ENCODE assay signal across 12 cellular contexts in genomic region chr2:138071720-138072719, GRCh38.
DNase-seq lines count a peak whose midpoint lies in the region; ATAC-seq and TF ChIP-seq lines count a peak whose summit lies in the region.
"Had no signal": no experiment of that assay in that cellular context is flagged by ENCODE, and none has a peak within 500 bp of the region (broad histone marks: within the 10 kb centered on the region; RNA-seq: fewer than 3 reads in every experiment).

No MANE protein-coding gene starts in this region.

- H2AFZ ChIP-seq in mammary epithelial cell (ENCODE audit: low read depth, low read length), result peak overlapping the region; percentile 15

- ATAC-seq in mucosa of descending colon, result no peak
- no peak for ATAC-seq in GM19324 (IDR thresholded peaks at IDR 0.05; ENCODE audit: low FRiP score, unreplicated experiment)
- no peak for ATAC-seq in HG02678 (IDR thresholded peaks at IDR 0.05; ENCODE audit: unreplicated experiment)
- ATAC-seq in gastroesophageal sphincter, result no peak
- ATAC-seq: left lobe of liver had no signal

- H3K27ac ChIP-seq in mammary epithelial cell (ENCODE audit: insufficient read depth, low read depth, low read length) (peak overlapping the region; percentile 89), gastroesophageal sphincter (no peak overlapping the region)
- H3K27ac ChIP-seq: Peyer's patch, tibial nerve had no signal

- intact Hi-C loops in mammary epithelial cell (cut with micrococcal nuclease), result no loop called here
- intact Hi-C loops in mucosa of descending colon (cut with DNase I, micrococcal nuclease), result no loop called here

- H3K4me3 ChIP-seq in mammary epithelial cell (replicated peaks in 1 of 3; ENCODE audit: insufficient read depth in 1 of 3, low read depth in 2 of 3, low read length in 3 of 3) (peak overlapping the region in 1 of 3 experiments; percentile 4), retinal pigment epithelial cell (ENCODE audit: low read length) (no peak overlapping the region), mucosa of descending colon (no peak overlapping the region), gastroesophageal sphincter (no peak overlapping the region)
- H3K4me3 ChIP-seq: Peyer's patch, tibial nerve had no signal

- TF ChIP-seq CTCF in mammary epithelial cell (conservative IDR thresholded peaks at IDR 0.05 in 1 of 2, IDR thresholded peaks at IDR 0.05 in 1 of 2; ENCODE audit: extremely low read depth in 1 of 2, insufficient read depth in 1 of 2, low read depth in 1 of 2, low read length in 2 of 2), result no peak
- TF ChIP-seq CTCF in retinal pigment epithelial cell (conservative IDR thresholded peaks at IDR 0.05; ENCODE audit: low read depth, low read length), result no peak
- no peak for TF ChIP-seq CTCF in mucosa of descending colon (IDR thresholded peaks at IDR 0.05)
- TF ChIP-seq CTCF in gastroesophageal sphincter (IDR thresholded peaks at IDR 0.05), result no peak

- H3K4me1 ChIP-seq in mammary epithelial cell (ENCODE audit: insufficient read depth, low read length), result peaks cover 29% of the 10 kb centered on the region
- no peaks in the 10 kb centered on the region for H3K4me1 ChIP-seq in mucosa of descending colon (ENCODE audit: low read depth)
- no peaks in the 10 kb centered on the region for H3K4me1 ChIP-seq in gastroesophageal sphincter
- H3K4me1 ChIP-seq: Peyer's patch, tibial nerve had no signal

- no TSS peak for BruUV-seq in mammary epithelial cell (replicated peaks; lab: Mats Ljungman, UMichigan)

- peak overlapping the region; percentile 59 for H3K4me2 ChIP-seq in mammary epithelial cell (ENCODE audit: insufficient read depth, low read depth, low read length)

- no peak for TF ChIP-seq POLR2A in gastroesophageal sphincter (IDR thresholded peaks at IDR 0.05)

- H3K9ac ChIP-seq in mammary epithelial cell (ENCODE audit: insufficient read depth, low read length), result peak overlapping the region; percentile 66

- dilution Hi-C loops in mammary epithelial cell (cut with HindIII; ENCODE audit: low sequenced_read_pairs), result no loop called here

- H3K79me2 ChIP-seq in mammary epithelial cell (ENCODE audit: insufficient read depth, low read length), result no peaks in the 10 kb centered on the region

- in situ Hi-C loops in mammary epithelial cell (cut with MboI; ENCODE audit: low sequenced_read_pairs in 2 of 2), result no loop called here

- H3K27me3 ChIP-seq in mammary epithelial cell (ENCODE audit: insufficient read depth, low read length), result no peaks in the 10 kb centered on the region
- H3K27me3 ChIP-seq in gastroesophageal sphincter, result no peaks in the 10 kb centered on the region
- H3K27me3 ChIP-seq: Peyer's patch, tibial nerve had no signal

- DNase-seq in HS-27A (ENCODE audit: low read depth) (peak; percentile 79), NCI-H345 (lab: John Stamatoyannopoulos, UW) (peak; percentile 94), mammary epithelial cell (peak; percentile 100), retinal pigment epithelial cell (ENCODE audit: low read depth) (peak; percentile 79), mucosa of descending colon (no peak)
- DNase-seq: dermis blood vessel endothelial cell, Peyer's patch had no signal

- WGBS in mammary epithelial cell (ENCODE audit: low coverage, missing lambda C conversion rate), result 0% methylated on average over 7 of the region's 7 CpGs
- 24 to 41% methylated on average over 7 of the region's 7 CpGs for WGBS in gastroesophageal sphincter (ENCODE audit: low coverage in 1 of 2), 2 donors

- no peak for TF ChIP-seq EP300 in gastroesophageal sphincter (IDR thresholded peaks at IDR 0.05)

- CTCF ChIA-PET in mammary epithelial cell (lab: Charles Lee; ENCODE audit: low non-redundant PET), result interaction anchor here (0.6 kb wide), 1 partner anchor 102 kb away, joined by 3 read pairs; no protein-coding TSS in a partner anchor

- H3K36me3 ChIP-seq in mammary epithelial cell (ENCODE audit: insufficient read depth, low read length) (no peaks in the 10 kb centered on the region), mucosa of descending colon (ENCODE audit: low read depth) (no peaks in the 10 kb centered on the region), gastroesophageal sphincter (no peaks in the 10 kb centered on the region)
- H3K36me3 ChIP-seq: Peyer's patch, tibial nerve had no signal

- no peaks in the 10 kb centered on the region for H4K20me1 ChIP-seq in mammary epithelial cell (ENCODE audit: insufficient read depth, low read length)

- H3K9me3 ChIP-seq in mammary epithelial cell (replicated peaks; ENCODE audit: insufficient read depth, low read length), result no peaks in the 10 kb centered on the region
- no peaks in the 10 kb centered on the region for H3K9me3 ChIP-seq in mucosa of descending colon
- no peaks in the 10 kb centered on the region for H3K9me3 ChIP-seq in gastroesophageal sphincter
- H3K9me3 ChIP-seq: Peyer's patch, tibial nerve had no signal

Comparison
In these comparisons a context has a peak if more than half of its experiments do, and no peak if none do; other contexts are left out.
1. DNase-seq: peak in HS-27A (single experiment), NCI-H345 (single experiment), mammary epithelial cell (single experiment) and retinal pigment epithelial cell (single experiment); none in mucosa of descending colon (0 of 3).